Comparison of ENCODE assay signal across 8 cellular contexts in genomic region chr14:89973234-89973823, GRCh38. TPM values are rescaled to one million over a fixed set of nuclear protein-coding genes. Genes with fewer than 3 reads are reported as not detected.
DNase-seq lines count a peak whose midpoint lies in the region; ATAC-seq, FAIRE-seq and TF ChIP-seq lines count a peak whose summit lies in the region.

No MANE protein-coding gene starts in this region.

- no peak for DNase-seq in GM12864 (ENCODE audit: low read depth)
- peak; percentile 65 for DNase-seq in NCI-H345 (lab: John Stamatoyannopoulos, UW)
- DNase-seq in activated CD4-positive, alpha-beta T cell treated with anti-CD3 and anti-CD28 coated beads, Interleukin-2, amount 10 ng/mL, durations not matched to agents 24 days and 14 days, result peak; percentile 84
- peak in 1 of 2 experiments; percentile 77 for DNase-seq in H1 (ENCODE audit: low read depth in 1 of 2, low spot score in 2 of 2)
- DNase-seq in mesenchymal stem cell, result peak; percentile 76
- peak; percentile 20 to 29 for DNase-seq in stimulated activated naive CD8-positive, alpha-beta T cell treated with anti-CD3 and anti-CD28 coated beads, Interleukin-15, amount 100 ng/mL, for 72 hours

- no peak overlapping the region for H2BK15ac ChIP-seq in H1 (ENCODE audit: low read length)
- no peak overlapping the region for H2BK15ac ChIP-seq in mesenchymal stem cell (ENCODE audit: low read depth, poor library complexity, severe bottlenecking)

- peaks cover 0 to 3% of the 10 kb centered on the region in 2 experiments for H4K20me1 ChIP-seq in H1 (replicated peaks in 1 of 2; ENCODE audit: control insufficient read depth in 1 of 2, insufficient read depth in 2 of 2, low read length in 2 of 2)

- H3K4me1 Mint-ChIP-seq in activated CD4-positive, alpha-beta T cell treated with anti-CD3 and anti-CD28 coated beads, Interleukin-2, amount 10 ng/mL, durations not matched to agents 24 days and 14 days, result peaks cover 4% of the 10 kb centered on the region
- peaks cover 17% of the 10 kb centered on the region for H3K4me1 Mint-ChIP-seq in stimulated activated naive CD8-positive, alpha-beta T cell treated with anti-CD3 and anti-CD28 coated beads, Interleukin-15, amount 100 ng/mL, for 72 hours

- H3K4me3 ChIP-seq in GM12864 (ENCODE audit: low read depth, low read length) (no peak overlapping the region), H1 (ENCODE audit: extremely low read depth in 1 of 4, insufficient read depth in 2 of 4, low read depth in 3 of 4, low read length in 4 of 4) (no peak overlapping the region), mesenchymal stem cell (ENCODE audit: insufficient read depth in 1 of 2, low read depth in 1 of 2, low read length in 2 of 2) (no peak overlapping the region)

- TF ChIP-seq RAD21 in H1 (IDR thresholded peaks at IDR 0.05 in 1 of 2, conservative IDR thresholded peaks at IDR 0.05 in 1 of 2; ENCODE audit: low read depth in 2 of 2, low read length in 2 of 2), result peak; percentile 74 to 75

- no peaks in the 10 kb centered on the region for H3K9me3 ChIP-seq in H1 (ENCODE audit: insufficient read depth in 2 of 2, low read depth in 1 of 2, low read length in 1 of 2)
- H3K9me3 ChIP-seq in mesenchymal stem cell (ENCODE audit: control insufficient read depth, low read length), result no peaks in the 10 kb centered on the region

- POLR2A ChIA-PET in H1 (lab: Charles Lee; ENCODE audit: partially characterized antibody), result interaction anchor here (1.0 to 2.0 kb wide), 5 partner anchors 9 to 18 kb away, joined by 3 to 5 read pairs (median 3); partner anchors contain the start of genes EFCAB11 and TDP1

- no peaks in the 10 kb centered on the region for H3K79me1 ChIP-seq in H1 (ENCODE audit: low read depth, low read length)
- peaks cover 7% of the 10 kb centered on the region for H3K79me1 ChIP-seq in mesenchymal stem cell (replicated peaks; ENCODE audit: low read length, poor library complexity, severe bottlenecking)

- peaks cover 67% of the 10 kb centered on the region for H3K36me3 Mint-ChIP-seq in activated CD4-positive, alpha-beta T cell treated with anti-CD3 and anti-CD28 coated beads, Interleukin-2, amount 10 ng/mL, durations not matched to agents 24 days and 14 days (ENCODE audit: low read depth)

- H3K4me3 Mint-ChIP-seq in activated CD4-positive, alpha-beta T cell treated with anti-CD3 and anti-CD28 coated beads, Interleukin-2, amount 10 ng/mL, durations not matched to agents 24 days and 14 days, result no peak overlapping the region
- no peak overlapping the region for H3K4me3 Mint-ChIP-seq in stimulated activated naive CD8-positive, alpha-beta T cell treated with anti-CD3 and anti-CD28 coated beads, Interleukin-15, amount 100 ng/mL, for 72 hours

- H4K5ac ChIP-seq in H1 (ENCODE audit: insufficient read length, low read depth, low read length), result no peak overlapping the region

- intact Hi-C loops in activated CD4-positive, alpha-beta T cell treated with anti-CD3 and anti-CD28 coated beads, Interleukin-2, amount 10 ng/mL, durations not matched to agents 24 days and 14 days (cut with micrococcal nuclease), result loop anchor here (1.0 kb wide), 3 partner anchors 34 to 262 kb away; no protein-coding TSS in a partner anchor

- no peak for TF ChIP-seq EP300 in H1 (IDR thresholded peaks at IDR 0.05; ENCODE audit: borderline replicate concordance in 1 of 2, low read depth in 2 of 2, low read length in 2 of 2)

- H2BK5ac ChIP-seq in H1 (ENCODE audit: low read depth, low read length) (no peak overlapping the region), mesenchymal stem cell (ENCODE audit: low read depth, low read length, poor library complexity, severe bottlenecking) (no peak overlapping the region)

- no peak overlapping the region for H3K14ac ChIP-seq in H1 (ENCODE audit: insufficient read length)
- H3K14ac ChIP-seq in mesenchymal stem cell (ENCODE audit: low read length in 2 of 2), result no peak overlapping the region

- no peak overlapping the region for H3K4me2 ChIP-seq in H1 (ENCODE audit: insufficient read depth in 1 of 2, low read depth in 2 of 2, low read length in 2 of 2)
- no peak overlapping the region for H3K4me2 ChIP-seq in mesenchymal stem cell (ENCODE audit: low read length, poor library complexity, severe bottlenecking)

- no peak overlapping the region for H2BK20ac ChIP-seq in H1 (ENCODE audit: low read length)

- no peaks in the 10 kb centered on the region; a peak in 1 of 7 replicates for H3K27me3 ChIP-seq in H1 (replicated peaks in 1 of 4; ENCODE audit: control insufficient read depth in 3 of 4, extremely low read depth in 1 of 4, insufficient read depth in 3 of 4, low read length in 3 of 4)
- no peaks in the 10 kb centered on the region for H3K27me3 ChIP-seq in mesenchymal stem cell (ENCODE audit: control insufficient read depth in 1 of 2, insufficient read depth in 1 of 2, low read length in 2 of 2)

- H2AFZ ChIP-seq in H1 (ENCODE audit: low read length) (no peak overlapping the region), mesenchymal stem cell (ENCODE audit: low read depth, low read length) (no peak overlapping the region)

- no peak overlapping the region for H2AK5ac ChIP-seq in H1 (ENCODE audit: low read depth, low read length)
- H2AK5ac ChIP-seq in mesenchymal stem cell (ENCODE audit: low read length, severe bottlenecking), result no peak overlapping the region

- peak; percentile 89 for FAIRE-seq in H1 (lab: Jason Lieb, UNC)

- no peak overlapping the region for H3K27ac ChIP-seq in H1 (ENCODE audit: low read depth, low read length)
- no peak overlapping the region for H3K27ac ChIP-seq in mesenchymal stem cell (ENCODE audit: low read length, poor library complexity, severe bottlenecking)

- H3K56ac ChIP-seq in H1 (replicated peaks; ENCODE audit: insufficient read length, low read depth, low read length), result no peak overlapping the region

- CTCF ChIA-PET in H1 (lab: Charles Lee; ENCODE audit: partially characterized antibody), result interaction anchor here (0.6 to 4.3 kb wide), 42 partner anchors 9 to 1180 kb away, joined by 3 to 52 read pairs (median 4); partner anchors contain the start of gene KCNK13

- no peak overlapping the region for H4K8ac ChIP-seq in H1 (ENCODE audit: extremely low read depth, insufficient read depth, low read length)
- H4K8ac ChIP-seq in mesenchymal stem cell (ENCODE audit: low read length), result no peak overlapping the region

- no peaks in the 10 kb centered on the region for H3K4me1 ChIP-seq in H1 (replicated peaks in 1 of 4; ENCODE audit: control insufficient read depth in 3 of 4, insufficient read depth in 4 of 4, low read length in 3 of 4)
- H3K4me1 ChIP-seq in mesenchymal stem cell (ENCODE audit: control insufficient read depth, insufficient read depth, low read depth, low read length), result no peaks in the 10 kb centered on the region

- H2BK120ac ChIP-seq in H1 (replicated peaks; ENCODE audit: low read depth, low read length) (no peak overlapping the region), mesenchymal stem cell (ENCODE audit: low read depth, low read length) (no peak overlapping the region)

- H3K79me2 ChIP-seq in H1 (ENCODE audit: control insufficient read depth in 1 of 2, insufficient read depth in 2 of 2, low read length in 2 of 2), result no peaks in the 10 kb centered on the region

- ATAC-seq in HG03039 (IDR thresholded peaks at IDR 0.05; ENCODE audit: unreplicated experiment), result peak; percentile 62
- ATAC-seq in stimulated activated naive CD8-positive, alpha-beta T cell treated with anti-CD3 and anti-CD28 coated beads, Interleukin-15, amount 100 ng/mL, for 72 hours, result no peak
- no peak for ATAC-seq in HG02610 (IDR thresholded peaks at IDR 0.05; ENCODE audit: unreplicated experiment)

- no peak overlapping the region for H3K4ac ChIP-seq in H1 (replicated peaks; ENCODE audit: insufficient read length, low read depth, low read length)
- H3K4ac ChIP-seq in mesenchymal stem cell (ENCODE audit: low read depth in 1 of 2, low read length in 2 of 2), result no peak overlapping the region

- H3K23ac ChIP-seq in H1 (ENCODE audit: insufficient read length), result no peak overlapping the region
- no peak overlapping the region for H3K23ac ChIP-seq in mesenchymal stem cell (ENCODE audit: low read length in 2 of 2)

- H4K91ac ChIP-seq in H1 (replicated peaks; ENCODE audit: insufficient read length, low read length) (no peak overlapping the region), mesenchymal stem cell (ENCODE audit: low read length) (no peak overlapping the region)

- WGBS in H1 (ENCODE audit: extremely low coverage in 1 of 2, insufficient coverage in 1 of 2, insufficient read length in 1 of 2, insufficient replicate concordance in 2 of 2, low coverage in 1 of 2, low lambda C conversion rate in 2 of 2, missing lambda C conversion rate in 1 of 2), 2 experiments, result 73% methylated on average over 7 of the region's 7 CpGs; no CpG with 5 or more reads in 1 of the 2 experiments
- 66% methylated on average over 7 of the region's 7 CpGs for WGBS in mesenchymal stem cell

- H3K23me2 ChIP-seq in H1 (ENCODE audit: low read depth, low read length), result no peaks in the 10 kb centered on the region

- no peaks in the 10 kb centered on the region for H3K9me3 Mint-ChIP-seq in activated CD4-positive, alpha-beta T cell treated with anti-CD3 and anti-CD28 coated beads, Interleukin-2, amount 10 ng/mL, durations not matched to agents 24 days and 14 days
- H3K9me3 Mint-ChIP-seq in stimulated activated naive CD8-positive, alpha-beta T cell treated with anti-CD3 and anti-CD28 coated beads, Interleukin-15, amount 100 ng/mL, for 72 hours, result no peaks in the 10 kb centered on the region

- TF ChIP-seq CTCF in GM12864 (IDR thresholded peaks at IDR 0.05; ENCODE audit: low read depth, low read length, missing control alignments), result peak; percentile 94
- TF ChIP-seq CTCF in H1 (IDR thresholded peaks at IDR 0.05; ENCODE audit: control extremely low read depth in 1 of 3, insufficient read depth in 1 of 3, low read depth in 1 of 3, low read length in 3 of 3), result peak; percentile 59 to 93 (median 82)

- no peaks in the 10 kb centered on the region for H3K27me3 Mint-ChIP-seq in activated CD4-positive, alpha-beta T cell treated with anti-CD3 and anti-CD28 coated beads, Interleukin-2, amount 10 ng/mL, durations not matched to agents 24 days and 14 days
- H3K27me3 Mint-ChIP-seq in stimulated activated naive CD8-positive, alpha-beta T cell treated with anti-CD3 and anti-CD28 coated beads, Interleukin-15, amount 100 ng/mL, for 72 hours, result no peaks in the 10 kb centered on the region

- H3K9ac ChIP-seq in H1 (replicated peaks in 1 of 4; ENCODE audit: extremely low read depth in 1 of 4, low read depth in 3 of 4, low read length in 3 of 4) (no peak overlapping the region), mesenchymal stem cell (ENCODE audit: low read length) (no peak overlapping the region)

- no peak overlapping the region for H2BK12ac ChIP-seq in H1 (ENCODE audit: low read depth, low read length)
- H2BK12ac ChIP-seq in mesenchymal stem cell (ENCODE audit: low read length in 2 of 2), result no peak overlapping the region

- H3K36me3 ChIP-seq in H1 (ENCODE audit: control insufficient read depth in 2 of 4, insufficient read depth in 4 of 4, low read length in 3 of 4) (peaks cover 5 to 52% (median 36%) of the 10 kb centered on the region in 4 experiments; a peak in 7 of 8 replicates), mesenchymal stem cell (ENCODE audit: control insufficient read depth in 1 of 2, insufficient read depth in 2 of 2, low read depth in 1 of 2, low read length in 2 of 2) (peaks cover 34 to 75% of the 10 kb centered on the region in 2 experiments)

- H3K18ac ChIP-seq in H1 (ENCODE audit: extremely low read depth, low read length) (no peak overlapping the region), mesenchymal stem cell (ENCODE audit: low read depth in 1 of 2, low read length in 2 of 2) (no peak overlapping the region)

- H3K27ac Mint-ChIP-seq in activated CD4-positive, alpha-beta T cell treated with anti-CD3 and anti-CD28 coated beads, Interleukin-2, amount 10 ng/mL, durations not matched to agents 24 days and 14 days, result no peak overlapping the region
- H3K27ac Mint-ChIP-seq in stimulated activated naive CD8-positive, alpha-beta T cell treated with anti-CD3 and anti-CD28 coated beads, Interleukin-15, amount 100 ng/mL, for 72 hours, result peak overlapping the region in 1 of 2 donors; percentile 74

- no peak for TF ChIP-seq POLR2A in H1 (IDR thresholded peaks at IDR 0.05; ENCODE audit: control extremely low read depth in 1 of 2, low read depth in 2 of 2, low read length in 2 of 2)

RNA-seq across cellular contexts. Expression of gene TDP1, which starts 17.6 kb away (rescaled TPM):
- 75.6 and 77.8 TPM in 2 replicates for total RNA-seq in activated CD4-positive, alpha-beta T cell treated with anti-CD3 and anti-CD28 coated beads, Interleukin-2, amount 10 ng/mL, durations not matched to agents 24 days and 14 days
- total RNA-seq in H1 (2021; fragmentation: NEBNext Ultra II Directional; extraction: Animal tissue kit (Norgen Biotek cat#: 25700)), result 58.1 and 69.9 TPM in 2 replicates
- polyA plus RNA-seq in H1 (2011; rRNA removed), result 26.8 and 32.2 TPM in 2 replicates
- 40.9 TPM for polyA plus RNA-seq in H1 (2011; cell fraction: cytosol; rRNA removed)
- polyA plus RNA-seq in H1 (2011; cell fraction: nucleus; rRNA removed), result 31.4 TPM
- 35.0 to 42.4 TPM (median 38.0 TPM) in 4 replicates for polyA plus RNA-seq in H1 (2012, experiment 1 of 2)
- polyA plus RNA-seq in H1 (2012, experiment 2 of 2), result 18.7 TPM
- polyA plus RNA-seq in H1 (2013, experiment 1 of 2), result 31.4 TPM
- polyA plus RNA-seq in H1 (2013, experiment 2 of 2), result 31.5 TPM
- polyA minus RNA-seq in H1 (2011; rRNA and poly(A)+ RNA removed), result 58.6 and 67.4 TPM in 2 replicates
- 26.8 TPM for polyA minus RNA-seq in H1 (2011; cell fraction: cytosol; rRNA and poly(A)+ RNA removed)
- 47.9 TPM for polyA minus RNA-seq in H1 (2011; cell fraction: nucleus; rRNA and poly(A)+ RNA removed)
- polyA plus RNA-seq in mesenchymal stem cell (2013, experiment 1 of 2), result 8.2 TPM
- 8.1 TPM for polyA plus RNA-seq in mesenchymal stem cell (2013, experiment 2 of 2)

RNA-seq across cellular contexts. Expression of gene EFCAB11, which starts 18.8 kb away (rescaled TPM):
- total RNA-seq in activated CD4-positive, alpha-beta T cell treated with anti-CD3 and anti-CD28 coated beads, Interleukin-2, amount 10 ng/mL, durations not matched to agents 24 days and 14 days, result 6.8 and 7.8 TPM in 2 replicates
- total RNA-seq in H1 (2021; fragmentation: NEBNext Ultra II Directional; extraction: Animal tissue kit (Norgen Biotek cat#: 25700)), result 12.8 and 15.4 TPM in 2 replicates
- polyA plus RNA-seq in H1 (2011; rRNA removed), result 4.6 and 6.8 TPM in 2 replicates
- polyA plus RNA-seq in H1 (2011; cell fraction: cytosol; rRNA removed), result 11.2 TPM
- 3.4 TPM for polyA plus RNA-seq in H1 (2011; cell fraction: nucleus; rRNA removed)
- 12.7 to 16.4 TPM (median 13.6 TPM) in 4 replicates for polyA plus RNA-seq in H1 (2012, experiment 1 of 2)
- 4.0 TPM for polyA plus RNA-seq in H1 (2012, experiment 2 of 2)
- 8.0 TPM for polyA plus RNA-seq in H1 (2013, experiment 1 of 2)
- polyA plus RNA-seq in H1 (2013, experiment 2 of 2), result 9.4 TPM
- 4.3 and 5.3 TPM in 2 replicates for polyA minus RNA-seq in H1 (2011; rRNA and poly(A)+ RNA removed)
- polyA minus RNA-seq in H1 (2011; cell fraction: cytosol; rRNA and poly(A)+ RNA removed), result 3.2 TPM
- polyA minus RNA-seq in H1 (2011; cell fraction: nucleus; rRNA and poly(A)+ RNA removed), result 9.1 TPM
- 4.8 TPM for polyA plus RNA-seq in mesenchymal stem cell (2013, experiment 1 of 2)
- 4.2 TPM for polyA plus RNA-seq in mesenchymal stem cell (2013, experiment 2 of 2)
